Comparison of ENCODE assay signal across 1 cellular context in the genomic region with DNA sequence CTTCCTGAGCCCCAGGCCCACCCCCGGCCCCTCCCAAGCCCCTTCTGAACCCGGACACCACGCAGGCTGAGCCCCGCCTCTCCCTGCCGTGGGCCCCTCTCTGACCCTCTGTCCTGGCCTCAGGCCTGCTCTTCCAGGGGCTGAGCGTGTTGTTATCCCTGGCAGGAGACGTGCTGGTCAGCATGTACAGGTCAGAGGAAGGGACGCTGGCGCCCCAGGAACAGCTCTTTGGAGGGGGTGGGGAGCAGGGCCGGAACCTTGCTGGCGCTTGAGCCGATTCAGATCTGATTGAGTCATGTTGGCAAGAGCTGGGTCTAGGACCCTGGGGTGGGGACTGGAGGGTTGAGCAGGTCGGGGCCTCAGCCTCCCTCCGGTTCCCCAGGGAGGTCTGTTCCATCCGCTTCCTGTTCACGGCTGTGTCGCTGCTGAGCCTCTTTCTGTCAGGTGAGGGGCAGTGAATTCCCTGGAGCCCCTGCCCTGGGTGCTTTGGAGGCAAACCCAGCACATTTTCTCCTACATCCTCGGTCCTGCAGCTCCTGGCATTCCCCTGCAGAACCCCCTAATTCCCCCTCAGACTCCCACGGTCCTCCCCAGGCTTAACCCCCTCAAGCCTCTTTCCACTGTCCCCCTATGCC.
TF ChIP-seq lines count a peak whose summit lies in the region.

No MANE protein-coding gene starts in this region.

TF ChIP-seq in SK-N-SH, 30 proteins besides CTCF, POLR2A, EP300 and RAD21 (continued from another document):
- TF ChIP-seq, protein P1, sequence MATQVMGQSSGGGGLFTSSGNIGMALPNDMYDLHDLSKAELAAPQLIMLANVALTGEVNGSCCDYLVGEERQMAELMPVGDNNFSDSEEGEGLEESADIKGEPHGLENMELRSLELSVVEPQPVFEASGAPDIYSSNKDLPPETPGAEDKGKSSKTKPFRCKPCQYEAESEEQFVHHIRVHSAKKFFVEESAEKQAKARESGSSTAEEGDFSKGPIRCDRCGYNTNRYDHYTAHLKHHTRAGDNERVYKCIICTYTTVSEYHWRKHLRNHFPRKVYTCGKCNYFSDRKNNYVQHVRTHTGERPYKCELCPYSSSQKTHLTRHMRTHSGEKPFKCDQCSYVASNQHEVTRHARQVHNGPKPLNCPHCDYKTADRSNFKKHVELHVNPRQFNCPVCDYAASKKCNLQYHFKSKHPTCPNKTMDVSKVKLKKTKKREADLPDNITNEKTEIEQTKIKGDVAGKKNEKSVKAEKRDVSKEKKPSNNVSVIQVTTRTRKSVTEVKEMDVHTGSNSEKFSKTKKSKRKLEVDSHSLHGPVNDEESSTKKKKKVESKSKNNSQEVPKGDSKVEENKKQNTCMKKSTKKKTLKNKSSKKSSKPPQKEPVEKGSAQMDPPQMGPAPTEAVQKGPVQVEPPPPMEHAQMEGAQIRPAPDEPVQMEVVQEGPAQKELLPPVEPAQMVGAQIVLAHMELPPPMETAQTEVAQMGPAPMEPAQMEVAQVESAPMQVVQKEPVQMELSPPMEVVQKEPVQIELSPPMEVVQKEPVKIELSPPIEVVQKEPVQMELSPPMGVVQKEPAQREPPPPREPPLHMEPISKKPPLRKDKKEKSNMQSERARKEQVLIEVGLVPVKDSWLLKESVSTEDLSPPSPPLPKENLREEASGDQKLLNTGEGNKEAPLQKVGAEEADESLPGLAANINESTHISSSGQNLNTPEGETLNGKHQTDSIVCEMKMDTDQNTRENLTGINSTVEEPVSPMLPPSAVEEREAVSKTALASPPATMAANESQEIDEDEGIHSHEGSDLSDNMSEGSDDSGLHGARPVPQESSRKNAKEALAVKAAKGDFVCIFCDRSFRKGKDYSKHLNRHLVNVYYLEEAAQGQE (IDR thresholded peaks at IDR 0.05; ENCODE audit: low read depth, low read length) = no peak
- TF ChIP-seq SMC3 (IDR thresholded peaks at IDR 0.05; ENCODE audit: low read depth, low read length) = no peak
- no peak for TF ChIP-seq TCF12 (IDR thresholded peaks at IDR 0.05)
- TF ChIP-seq GATA2 (CRISPR knock-in tag; IDR thresholded peaks at IDR 0.05) = no peak
- no peak for TF ChIP-seq CHD2 (IDR thresholded peaks at IDR 0.05; ENCODE audit: low read length, partially characterized antibody)
- TF ChIP-seq, protein P2, sequence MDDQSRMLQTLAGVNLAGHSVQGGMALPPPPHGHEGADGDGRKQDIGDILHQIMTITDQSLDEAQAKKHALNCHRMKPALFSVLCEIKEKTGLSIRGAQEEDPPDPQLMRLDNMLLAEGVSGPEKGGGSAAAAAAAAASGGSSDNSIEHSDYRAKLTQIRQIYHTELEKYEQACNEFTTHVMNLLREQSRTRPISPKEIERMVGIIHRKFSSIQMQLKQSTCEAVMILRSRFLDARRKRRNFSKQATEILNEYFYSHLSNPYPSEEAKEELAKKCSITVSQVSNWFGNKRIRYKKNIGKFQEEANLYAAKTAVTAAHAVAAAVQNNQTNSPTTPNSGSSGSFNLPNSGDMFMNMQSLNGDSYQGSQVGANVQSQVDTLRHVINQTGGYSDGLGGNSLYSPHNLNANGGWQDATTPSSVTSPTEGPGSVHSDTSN (IDR thresholded peaks at IDR 0.05) = 0 out of 2 replicates have a peak, but pooled peaks have one; percentile 9
